Comparison of ENCODE assay signal across 9 cellular contexts in the genomic region with DNA sequence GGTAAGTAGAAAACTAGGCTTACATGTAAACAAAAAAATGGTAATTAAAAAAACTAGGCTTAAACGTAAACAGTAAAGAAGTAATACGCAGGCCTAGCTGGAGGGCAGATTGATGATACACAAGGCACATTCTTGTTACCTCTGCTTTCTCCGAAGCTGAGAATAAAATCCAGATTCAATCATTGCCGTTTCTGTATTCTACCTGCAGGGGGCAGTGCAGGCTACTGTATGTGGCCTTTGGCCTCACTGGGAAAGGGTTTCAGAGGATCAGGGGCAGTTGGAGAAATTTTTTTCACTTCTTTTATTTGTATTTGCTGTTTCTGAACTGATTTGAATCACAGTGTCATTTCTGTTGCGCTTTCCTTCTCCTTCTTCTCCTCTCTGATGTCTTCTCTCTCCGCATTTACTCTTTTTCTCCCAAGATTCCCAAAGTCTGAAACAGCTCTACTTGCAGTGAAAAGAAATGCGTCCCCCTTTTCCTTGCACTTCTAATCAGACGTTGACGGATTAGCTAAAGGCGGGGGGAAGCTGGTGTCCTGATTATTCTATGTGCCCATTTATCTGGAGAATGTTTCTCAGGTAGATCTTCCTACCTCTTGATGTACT.
DNase-seq lines count a peak whose midpoint lies in the region; ATAC-seq, FAIRE-seq and TF ChIP-seq lines count a peak whose summit lies in the region.
"Had no signal": no experiment of that assay in that cellular context is flagged by ENCODE, and none has a peak within 500 bp of the region (broad histone marks: within the 10 kb centered on the region; RNA-seq: fewer than 3 reads in every experiment).

No MANE protein-coding gene starts in this region.

- CTCF ChIA-PET in activated CD8-positive, alpha-beta T cell treated with anti-CD3 and anti-CD28 coated beads for 36 hours (lab: Charles Lee): interaction anchor here (0.6 to 10.4 kb wide), 57 partner anchors 10 to 1134 kb away, joined by 3 to 325 read pairs (median 4); a partner anchor contains a TSS

- no peaks in the 10 kb centered on the region for H3K4me1 Mint-ChIP-seq in activated CD8-positive, alpha-beta T cell treated with anti-CD3 and anti-CD28 coated beads for 36 hours (ENCODE audit: low read depth)
- peaks cover 12 to 14% of the 10 kb centered on the region in 2 donors for H3K4me1 Mint-ChIP-seq in natural killer cell
- H3K4me1 Mint-ChIP-seq: activated naive CD4-positive, alpha-beta T cell treated with anti-CD3 and anti-CD28 coated beads, Interleukin-2, amount 50 U/mL, for 24 hours had no signal

- POLR2A ChIA-PET in activated CD8-positive, alpha-beta T cell treated with anti-CD3 and anti-CD28 coated beads for 36 hours (lab: Charles Lee): interaction anchor here (0.8 to 1.0 kb wide), 2 partner anchors 157 to 159 kb away, joined by 3 to 4 read pairs; no protein-coding TSS in a partner anchor

- TF ChIP-seq CTCF in DND-41 (IDR thresholded peaks at IDR 0.05; ENCODE audit: borderline replicate concordance, extremely low read depth, low read length, poor library complexity, severe bottlenecking) (peak; percentile 93), natural killer cell (IDR thresholded peaks at IDR 0.05) (peak; percentile 99)
- peak; percentile 98 for TF ChIP-seq CTCF in activated CD8-positive, alpha-beta T cell treated with anti-CD3 and anti-CD28 coated beads for 36 hours (IDR thresholded peaks at IDR 0.05)

- FAIRE-seq in endometrium (lab: Jason Lieb, UNC): peak; percentile 48

- H3K79me2 ChIP-seq in DND-41 (ENCODE audit: insufficient read depth, low read length): no peaks in the 10 kb centered on the region

- peaks cover 4% of the 10 kb centered on the region for H3K9me3 Mint-ChIP-seq in activated CD8-positive, alpha-beta T cell treated with anti-CD3 and anti-CD28 coated beads for 36 hours
- H3K9me3 Mint-ChIP-seq in natural killer cell: no peaks in the 10 kb centered on the region
- H3K9me3 Mint-ChIP-seq: activated naive CD4-positive, alpha-beta T cell treated with anti-CD3 and anti-CD28 coated beads, Interleukin-2, amount 50 U/mL, for 24 hours had no signal

- H3K9ac ChIP-seq in DND-41 (ENCODE audit: low read depth, low read length): no peak overlapping the region

- H3K9me3 ChIP-seq in DND-41 (ENCODE audit: insufficient read depth, low read length, severe bottlenecking): no peaks in the 10 kb centered on the region

- peaks cover 4% of the 10 kb centered on the region for H3K27me3 Mint-ChIP-seq in activated CD8-positive, alpha-beta T cell treated with anti-CD3 and anti-CD28 coated beads for 36 hours
- no peaks in the 10 kb centered on the region for H3K27me3 Mint-ChIP-seq in natural killer cell (ENCODE audit: low read depth in 2 of 2)
- H3K27me3 Mint-ChIP-seq: activated naive CD4-positive, alpha-beta T cell treated with anti-CD3 and anti-CD28 coated beads, Interleukin-2, amount 50 U/mL, for 24 hours had no signal

- DNase-seq in DND-41 (peak; percentile 62), NCI-H526 treated with DMSO at 0.1 percent for 48 hours (lab: John Stamatoyannopoulos, UW) (peak; percentile 27), natural killer cell (peak; percentile 57), substantia nigra (lab: John Stamatoyannopoulos, UW) (peak in 26 of 49 donors; percentile 0 to 43 (median 11))
- peak; percentile 74 for DNase-seq in activated CD8-positive, alpha-beta T cell treated with anti-CD3 and anti-CD28 coated beads for 36 hours

- no peaks in the 10 kb centered on the region for H3K36me3 ChIP-seq in DND-41 (ENCODE audit: insufficient read depth, low read length)

- intact Hi-C loops in activated CD8-positive, alpha-beta T cell treated with anti-CD3 and anti-CD28 coated beads for 36 hours (cut with micrococcal nuclease): loop anchor here (1.0 to 5.0 kb wide), 2 partner anchors 68 to 160 kb away; a partner anchor contains a TSS
- intact Hi-C loops in natural killer cell (cut with micrococcal nuclease): loop anchor here (1.0 to 10.0 kb wide), 4 partner anchors 68 to 1700 kb away; a partner anchor contains a TSS

- no peak overlapping the region for H3K4me2 ChIP-seq in DND-41 (ENCODE audit: insufficient read depth, low read length)

- H3K27ac ChIP-seq in DND-41 (ENCODE audit: low read length) (no peak overlapping the region), substantia nigra (ENCODE audit: low read depth, low read length, poor library complexity, severe bottlenecking) (no peak overlapping the region)

- no peaks in the 10 kb centered on the region for H4K20me1 ChIP-seq in DND-41 (ENCODE audit: insufficient read depth, low read length)

- H3K36me3 Mint-ChIP-seq in activated CD8-positive, alpha-beta T cell treated with anti-CD3 and anti-CD28 coated beads for 36 hours (ENCODE audit: low read depth): no peaks in the 10 kb centered on the region
- no peaks in the 10 kb centered on the region for H3K36me3 Mint-ChIP-seq in natural killer cell

- H3K27ac Mint-ChIP-seq in activated CD8-positive, alpha-beta T cell treated with anti-CD3 and anti-CD28 coated beads for 36 hours: no peak overlapping the region
- no peak overlapping the region for H3K27ac Mint-ChIP-seq in natural killer cell
- H3K27ac Mint-ChIP-seq: activated naive CD4-positive, alpha-beta T cell treated with anti-CD3 and anti-CD28 coated beads, Interleukin-2, amount 50 U/mL, for 24 hours had no signal

- no peak overlapping the region for H2AFZ ChIP-seq in DND-41 (ENCODE audit: low read depth, low read length)

- no peaks in the 10 kb centered on the region for H3K4me1 ChIP-seq in DND-41 (ENCODE audit: insufficient read depth, low read length)

- H3K27me3 ChIP-seq in DND-41 (ENCODE audit: insufficient read depth, low read length, poor library complexity): no peaks in the 10 kb centered on the region

- H3K4me3 Mint-ChIP-seq in activated CD8-positive, alpha-beta T cell treated with anti-CD3 and anti-CD28 coated beads for 36 hours: no peak overlapping the region
- peak overlapping the region; percentile 4 for H3K4me3 Mint-ChIP-seq in natural killer cell
- H3K4me3 Mint-ChIP-seq: activated naive CD4-positive, alpha-beta T cell treated with anti-CD3 and anti-CD28 coated beads, Interleukin-2, amount 50 U/mL, for 24 hours had no signal

- H3K4me3 ChIP-seq in DND-41 (ENCODE audit: low read depth in 1 of 2, low read length in 2 of 2): no peak overlapping the region

- ATAC-seq in DND-41 (ENCODE audit: insufficient read depth, low read depth) (peak; percentile 72), HG02759 (IDR thresholded peaks at IDR 0.05; ENCODE audit: unreplicated experiment) (peak; percentile 66), natural killer cell (peak; percentile 71 to 89 (median 76)), GM18520 (IDR thresholded peaks at IDR 0.05; ENCODE audit: unreplicated experiment) (no peak)
- peak; percentile 72 for ATAC-seq in activated CD8-positive, alpha-beta T cell treated with anti-CD3 and anti-CD28 coated beads for 36 hours

Comparison
In these comparisons a context has a peak if more than half of its experiments do, and no peak if none do; other contexts are left out.
1. DNase-seq: peak in every context shown above with its lines; median percentile 74 in activated CD8-positive, alpha-beta T cell treated with anti-CD3 and anti-CD28 coated beads for 36 hours; 62 in DND-41; 57 in natural killer cell; 27 in NCI-H526 treated with DMSO at 0.1 percent for 48 hours; 11 in substantia nigra.